In the genomic region with DNA sequence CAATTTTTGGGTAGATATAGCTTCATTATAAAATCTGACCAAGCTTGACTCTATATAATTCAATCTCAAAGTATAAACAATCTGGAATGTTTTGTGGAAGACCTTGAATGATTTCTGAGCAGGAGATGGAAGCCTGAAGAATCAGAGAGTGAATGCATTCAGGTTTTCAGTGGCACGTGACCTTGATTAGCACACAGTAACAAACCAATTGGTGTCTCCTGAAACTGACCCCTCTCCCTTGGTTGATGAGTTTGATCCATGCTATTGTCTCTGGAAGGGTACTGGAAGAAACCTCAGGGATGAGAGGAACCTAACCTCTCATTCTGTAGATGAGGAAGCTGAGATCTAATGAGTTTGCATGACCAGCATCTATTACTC, we compare ENCODE assay signal across 14 cellular contexts. TPM values are rescaled to one million over a fixed set of nuclear protein-coding genes. Genes with fewer than 3 reads are reported as not detected.
DNase-seq lines count a peak whose midpoint lies in the region; ATAC-seq, FAIRE-seq and TF ChIP-seq lines count a peak whose summit lies in the region.
"Had no signal": no experiment of that assay in that cellular context is flagged by ENCODE, and none has a peak within 500 bp of the region (broad histone marks: within the 10 kb centered on the region; RNA-seq: fewer than 3 reads in every experiment).

No MANE protein-coding gene starts in this region.

- POLR2A ChIA-PET in endothelial cell of umbilical vein (lab: Charles Lee): no interaction called here

- H3K9me1 ChIP-seq in endothelial cell of umbilical vein (replicated peaks; ENCODE audit: control insufficient read depth, extremely low read depth, insufficient read depth, low read length): no peaks in the 10 kb centered on the region

- H3K27ac ChIP-seq in OCI-LY3 (ENCODE audit: low read length) (no peak overlapping the region), endothelial cell of umbilical vein (ENCODE audit: insufficient read depth, low read depth, low read length) (no peak overlapping the region)
- H3K27ac ChIP-seq: A549, Peyer's patch, SJSA1 had no signal

- CTCF ChIA-PET in activated naive CD4-positive, alpha-beta T cell treated with anti-CD3 and anti-CD28 coated beads, Interleukin-2, amount 10 ng/mL, durations not matched to agents 7 days and 5 days (lab: Charles Lee): interaction anchor here (0.8 to 2.3 kb wide), 8 partner anchors 10 to 343 kb away, joined by 3 to 23 read pairs (median 3); no protein-coding TSS in a partner anchor
- CTCF ChIA-PET in endothelial cell of umbilical vein (lab: Charles Lee): interaction anchor here (0.9 to 3.1 kb wide), 9 partner anchors 10 to 357 kb away, joined by 3 to 28 read pairs (median 3); no protein-coding TSS in a partner anchor

- no TSS peak for BruUV-seq in endothelial cell of umbilical vein (replicated peaks; lab: Mats Ljungman, UMichigan)

- H3K36me3 Mint-ChIP-seq in activated naive CD4-positive, alpha-beta T cell treated with anti-CD3 and anti-CD28 coated beads, Interleukin-2, amount 10 ng/mL, durations not matched to agents 7 days and 5 days: no peaks in the 10 kb centered on the region
- H3K36me3 Mint-ChIP-seq in stimulated activated effector memory CD8-positive, alpha-beta T cell treated with anti-CD3 and anti-CD28 coated beads, Interleukin-12 subunit alpha, Interleukin-12 subunit beta, amount 100 ng/mL, for 72 hours: no peaks in the 10 kb centered on the region

- intact Hi-C loops in endothelial cell of umbilical vein (cut with micrococcal nuclease) (loop anchor here (1.0 to 2.0 kb wide), 3 partner anchors 144 to 238 kb away; no protein-coding TSS in a partner anchor), cardiac septum (cut with DNase I) (no loop called here)

- H3K27ac Mint-ChIP-seq in activated naive CD4-positive, alpha-beta T cell treated with anti-CD3 and anti-CD28 coated beads, Interleukin-2, amount 10 ng/mL, durations not matched to agents 7 days and 5 days: peak overlapping the region; percentile 37
- no peak overlapping the region for H3K27ac Mint-ChIP-seq in stimulated activated effector memory CD8-positive, alpha-beta T cell treated with anti-CD3 and anti-CD28 coated beads, Interleukin-12 subunit alpha, Interleukin-12 subunit beta, amount 100 ng/mL, for 72 hours
- H3K27ac Mint-ChIP-seq: HFFc6 had no signal

- H3K4me2 ChIP-seq in OCI-LY3 (ENCODE audit: low read length) (peak overlapping the region; percentile 33), endothelial cell of umbilical vein (ENCODE audit: insufficient read depth, low read length) (no peak overlapping the region)

- no peak for DNase-seq in activated naive CD4-positive, alpha-beta T cell treated with anti-CD3 and anti-CD28 coated beads, Interleukin-2, amount 10 ng/mL, durations not matched to agents 7 days and 5 days
- DNase-seq in activated naive CD4-positive, alpha-beta T cell treated with anti-CD3 and anti-CD28 coated beads, Interleukin-2, amount 50 U/mL, for 16 hours: no peak
- DNase-seq in endothelial cell of umbilical vein (ENCODE audit: low read depth, low spot score) (no peak), cardiac septum (ENCODE audit: low spot score) (no peak), OCI-M1 (lab: John Stamatoyannopoulos, UW) (no peak)
- no peak for DNase-seq in stimulated activated effector memory CD8-positive, alpha-beta T cell treated with anti-CD3 and anti-CD28 coated beads, Interleukin-12 subunit alpha, Interleukin-12 subunit beta, amount 100 ng/mL, for 72 hours (ENCODE audit: low spot score in 2 of 2)
- DNase-seq: NCI-H1436 treated with DMSO at 0.1 percent for 48 hours had no signal

- no peaks in the 10 kb centered on the region for H3K36me3 ChIP-seq in OCI-LY3 (replicated peaks; ENCODE audit: low read depth, low read length)
- no peaks in the 10 kb centered on the region for H3K36me3 ChIP-seq in endothelial cell of umbilical vein (ENCODE audit: control insufficient read depth in 2 of 2, extremely low read depth in 1 of 2, insufficient read depth in 2 of 2, low read length in 2 of 2)
- H3K36me3 ChIP-seq: BE2C, Peyer's patch, SJSA1 had no signal

- H3K79me2 ChIP-seq in OCI-LY3 (ENCODE audit: low read length) (no peaks in the 10 kb centered on the region), endothelial cell of umbilical vein (ENCODE audit: control insufficient read depth, insufficient read depth, low read length) (no peaks in the 10 kb centered on the region)

- H3K4me1 ChIP-seq in OCI-LY3 (ENCODE audit: low read length) (peaks cover 16% of the 10 kb centered on the region), endothelial cell of umbilical vein (ENCODE audit: control insufficient read depth, extremely low read depth, insufficient read depth, low read length) (peaks cover 5% of the 10 kb centered on the region)
- H3K4me1 ChIP-seq: A549, SJSA1 had no signal

- H2AFZ ChIP-seq in OCI-LY3 (ENCODE audit: low read depth, low read length) (no peak overlapping the region), endothelial cell of umbilical vein (ENCODE audit: low read depth, low read length) (no peak overlapping the region)

- ATAC-seq in stimulated activated effector memory CD8-positive, alpha-beta T cell treated with anti-CD3 and anti-CD28 coated beads, Interleukin-12 subunit alpha, Interleukin-12 subunit beta, amount 100 ng/mL, for 72 hours: no peak

- dilution Hi-C loops in endothelial cell of umbilical vein (cut with MboI; ENCODE audit: extremely low pct_ligation_motif_present, low sequenced_read_pairs): no loop called here

- no peak overlapping the region for H3K9ac ChIP-seq in OCI-LY3 (ENCODE audit: low read length)
- no peak overlapping the region for H3K9ac ChIP-seq in endothelial cell of umbilical vein (replicated peaks; ENCODE audit: extremely low read depth, insufficient read depth, low read length)

- H3K27me3 ChIP-seq in OCI-LY3 (ENCODE audit: low read depth, low read length): peaks cover 21% of the 10 kb centered on the region
- peaks cover 0 to 8% of the 10 kb centered on the region in 2 experiments for H3K27me3 ChIP-seq in endothelial cell of umbilical vein (ENCODE audit: control insufficient read depth in 2 of 2, insufficient read depth in 2 of 2, low read length in 2 of 2)
- H3K27me3 ChIP-seq: BE2C, Peyer's patch, SJSA1 had no signal

- no peaks in the 10 kb centered on the region for H3K9me3 Mint-ChIP-seq in activated naive CD4-positive, alpha-beta T cell treated with anti-CD3 and anti-CD28 coated beads, Interleukin-2, amount 10 ng/mL, durations not matched to agents 7 days and 5 days
- H3K9me3 Mint-ChIP-seq in stimulated activated effector memory CD8-positive, alpha-beta T cell treated with anti-CD3 and anti-CD28 coated beads, Interleukin-12 subunit alpha, Interleukin-12 subunit beta, amount 100 ng/mL, for 72 hours: no peaks in the 10 kb centered on the region
- H3K9me3 Mint-ChIP-seq: HFFc6 had no signal

- FAIRE-seq in endothelial cell of umbilical vein (lab: Jason Lieb, UNC): peak; percentile 58
- FAIRE-seq: A549 had no signal

- H4K20me1 ChIP-seq in OCI-LY3 (ENCODE audit: insufficient read depth, low read length) (no peaks in the 10 kb centered on the region), endothelial cell of umbilical vein (replicated peaks; ENCODE audit: control insufficient read depth, extremely low read depth, insufficient read depth, low read length) (no peaks in the 10 kb centered on the region)

- no peak for TF ChIP-seq POLR2A in endothelial cell of umbilical vein (IDR thresholded peaks at IDR 0.05; ENCODE audit: low read depth, low read length)

- no peak for TF ChIP-seq CTCF in OCI-LY3 (IDR thresholded peaks at IDR 0.05; ENCODE audit: low read depth, low read length)
- no peak for TF ChIP-seq CTCF in endothelial cell of umbilical vein (IDR thresholded peaks at IDR 0.05; ENCODE audit: extremely low read depth in 1 of 2, insufficient read depth in 1 of 2, low read depth in 1 of 2, low read length in 2 of 2)

- H3K27me3 Mint-ChIP-seq in activated naive CD4-positive, alpha-beta T cell treated with anti-CD3 and anti-CD28 coated beads, Interleukin-2, amount 10 ng/mL, durations not matched to agents 7 days and 5 days: peaks cover 7% of the 10 kb centered on the region

- no peak overlapping the region for H3K4me3 Mint-ChIP-seq in activated naive CD4-positive, alpha-beta T cell treated with anti-CD3 and anti-CD28 coated beads, Interleukin-2, amount 10 ng/mL, durations not matched to agents 7 days and 5 days
- H3K4me3 Mint-ChIP-seq in stimulated activated effector memory CD8-positive, alpha-beta T cell treated with anti-CD3 and anti-CD28 coated beads, Interleukin-12 subunit alpha, Interleukin-12 subunit beta, amount 100 ng/mL, for 72 hours: no peak overlapping the region
- H3K4me3 Mint-ChIP-seq: HFFc6 had no signal

- H3K4me3 ChIP-seq in OCI-LY3 (ENCODE audit: low read length) (no peak overlapping the region), endothelial cell of umbilical vein (replicated peaks in 1 of 3; ENCODE audit: insufficient read depth in 1 of 3, low read depth in 1 of 3, low read length in 3 of 3) (no peak overlapping the region)
- H3K4me3 ChIP-seq: A549, Peyer's patch, SJSA1 had no signal

- H3K9me3 ChIP-seq in OCI-LY3 (ENCODE audit: insufficient read depth, low read length) (no peaks in the 10 kb centered on the region), endothelial cell of umbilical vein (replicated peaks; ENCODE audit: control insufficient read depth, insufficient read depth, low read length) (no peaks in the 10 kb centered on the region)
- H3K9me3 ChIP-seq: A549, BE2C, Peyer's patch, SJSA1 had no signal

- peaks cover 5% of the 10 kb centered on the region for H3K4me1 Mint-ChIP-seq in activated naive CD4-positive, alpha-beta T cell treated with anti-CD3 and anti-CD28 coated beads, Interleukin-2, amount 10 ng/mL, durations not matched to agents 7 days and 5 days
- H3K4me1 Mint-ChIP-seq in stimulated activated effector memory CD8-positive, alpha-beta T cell treated with anti-CD3 and anti-CD28 coated beads, Interleukin-12 subunit alpha, Interleukin-12 subunit beta, amount 100 ng/mL, for 72 hours: no peaks in the 10 kb centered on the region

TF ChIP-seq in endothelial cell of umbilical vein, 7 proteins besides CTCF, POLR2A, EP300 and RAD21 (continues in another document):
- TF ChIP-seq EZH2 (IDR thresholded peaks at IDR 0.05; ENCODE audit: borderline replicate concordance, low read depth, low read length, severe bottlenecking) (no peak), POLR2AphosphoS5 (IDR thresholded peaks at IDR 0.05; ENCODE audit: insufficient read depth, low read depth, low read length) (no peak)
- TF ChIP-seq, protein P1, sequence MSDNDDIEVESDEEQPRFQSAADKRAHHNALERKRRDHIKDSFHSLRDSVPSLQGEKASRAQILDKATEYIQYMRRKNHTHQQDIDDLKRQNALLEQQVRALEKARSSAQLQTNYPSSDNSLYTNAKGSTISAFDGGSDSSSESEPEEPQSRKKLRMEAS (IDR thresholded peaks at IDR 0.05; ENCODE audit: insufficient read depth, insufficient read length): no peak

RNA-seq across cellular contexts. Expression of a gene that starts 39.6 kb away (rescaled TPM):
- not detected in 2 replicates for total RNA-seq in endothelial cell of umbilical vein
- not detected in 2 replicates for polyA plus RNA-seq in endothelial cell of umbilical vein
- not detected in 2 replicates for polyA plus RNA-seq in endothelial cell of umbilical vein (2011; cell fraction: cytosol; rRNA removed)
- not detected in 2 replicates for polyA plus RNA-seq in endothelial cell of umbilical vein (2011; cell fraction: nucleus; rRNA removed)
- not detected in 2 replicates for polyA plus RNA-seq in endothelial cell of umbilical vein (2012)
- not detected in 2 replicates for polyA minus RNA-seq in endothelial cell of umbilical vein
- polyA minus RNA-seq in endothelial cell of umbilical vein (2011; cell fraction: cytosol; rRNA and poly(A)+ RNA removed): not detected
- polyA minus RNA-seq in endothelial cell of umbilical vein (2011; cell fraction: nucleus; rRNA and poly(A)+ RNA removed): not detected in 2 replicates
- not detected for total RNA-seq in cardiac septum
- total RNA-seq: HepG2, HFFc6, Peyer's patch, SJSA1 had no signal
- polyA plus RNA-seq: A549, HepG2 had no signal
